9 cellular contexts compared by ENCODE assay signal in genomic region chr19:8210660-8211101, GRCh38. TPM values are rescaled to one million over a fixed set of nuclear protein-coding genes. Genes with fewer than 3 reads are reported as not detected.
DNase-seq lines count a peak whose midpoint lies in the region; ATAC-seq, FAIRE-seq and TF ChIP-seq lines count a peak whose summit lies in the region.
"Had no signal": no experiment of that assay in that cellular context is flagged by ENCODE, and none has a peak within 500 bp of the region (broad histone marks: within the 10 kb centered on the region; RNA-seq: fewer than 3 reads in every experiment).

No MANE protein-coding gene starts in this region.

- no peak for TF ChIP-seq CTCF in Peyer's patch (IDR thresholded peaks at IDR 0.05)
- no peak for TF ChIP-seq CTCF in D721Med (IDR thresholded peaks at IDR 0.05; ENCODE audit: insufficient read depth, missing control alignments)

- no CpG with 5 or more reads among the region's 10 CpGs for WGBS in iPS DF 6.9 (ENCODE audit: insufficient coverage, insufficient read length)

- H3K9me3 ChIP-seq in Peyer's patch (no peaks in the 10 kb centered on the region), iPS DF 6.9 (ENCODE audit: control insufficient read depth, insufficient read depth, low read length) (no peaks in the 10 kb centered on the region)

- no peak overlapping the region for H3K27ac Mint-ChIP-seq in T-helper 2 cell treated with Interferon-gamma antibody and Interleukin-4, amounts not matched to agents 5 μg/mL and 100 μg/mL, for 36 hours
- peak overlapping the region; percentile 99 for H3K27ac Mint-ChIP-seq in stimulated activated naive B cell treated with anti-CD40 and anti-IgM and Interleukin-4, amounts not matched to agents 10 μg/mL and 1 μg/mL and 100 μg/mL, for 72 hours

- no peak for DNase-seq in T-helper 2 cell treated with Interferon-gamma antibody and Interleukin-4, amounts not matched to agents 5 μg/mL and 100 μg/mL, for 36 hours (ENCODE audit: low spot score)
- no peak for DNase-seq in T-helper 2 cell
- DNase-seq in Peyer's patch = peak in 2 of 3 donors; percentile 47 to 51
- DNase-seq in iPS DF 6.9 (ENCODE audit: low read depth, low spot score) = no peak
- no peak for DNase-seq in stimulated activated naive B cell treated with anti-CD40 and anti-IgM and Interleukin-4, amounts not matched to agents 10 μg/mL and 1 μg/mL and 100 μg/mL, for 72 hours
- no peak for DNase-seq in D721Med (ENCODE audit: insufficient read length, low spot score)
- no peak for DNase-seq in SK-N-DZ (ENCODE audit: low spot score)

- H3K36me3 Mint-ChIP-seq in T-helper 2 cell treated with Interferon-gamma antibody and Interleukin-4, amounts not matched to agents 5 μg/mL and 100 μg/mL, for 36 hours (ENCODE audit: low read depth) = peaks cover 7% of the 10 kb centered on the region
- H3K36me3 Mint-ChIP-seq in stimulated activated naive B cell treated with anti-CD40 and anti-IgM and Interleukin-4, amounts not matched to agents 10 μg/mL and 1 μg/mL and 100 μg/mL, for 72 hours = peaks cover 27 to 34% of the 10 kb centered on the region in 2 donors

- no peak for TF ChIP-seq POLR2A in Peyer's patch (IDR thresholded peaks at IDR 0.05)

- H3K27me3 ChIP-seq in Peyer's patch (no peaks in the 10 kb centered on the region), iPS DF 6.9 (ENCODE audit: control insufficient read depth, insufficient read depth, low read length) (no peaks in the 10 kb centered on the region)

- peaks cover 23% of the 10 kb centered on the region for H3K4me1 Mint-ChIP-seq in T-helper 2 cell treated with Interferon-gamma antibody and Interleukin-4, amounts not matched to agents 5 μg/mL and 100 μg/mL, for 36 hours (ENCODE audit: low read depth)
- peaks cover 38 to 76% of the 10 kb centered on the region in 2 donors for H3K4me1 Mint-ChIP-seq in stimulated activated naive B cell treated with anti-CD40 and anti-IgM and Interleukin-4, amounts not matched to agents 10 μg/mL and 1 μg/mL and 100 μg/mL, for 72 hours

- H3K4me3 Mint-ChIP-seq in T-helper 2 cell treated with Interferon-gamma antibody and Interleukin-4, amounts not matched to agents 5 μg/mL and 100 μg/mL, for 36 hours = peak overlapping the region; percentile 85
- peak overlapping the region; percentile 90 to 99 for H3K4me3 Mint-ChIP-seq in stimulated activated naive B cell treated with anti-CD40 and anti-IgM and Interleukin-4, amounts not matched to agents 10 μg/mL and 1 μg/mL and 100 μg/mL, for 72 hours

- no peak for ATAC-seq in stimulated activated naive B cell treated with anti-CD40 and anti-IgM and Interleukin-4, amounts not matched to agents 10 μg/mL and 1 μg/mL and 100 μg/mL, for 72 hours (replicated peaks)
- no peak for ATAC-seq in HG02678 (IDR thresholded peaks at IDR 0.05; ENCODE audit: unreplicated experiment)

- peak overlapping the region; percentile 57 to 95 (median 63) for H3K4me3 ChIP-seq in Peyer's patch
- peak overlapping the region; percentile 77; the same call in 1 of the 2 replicates for H3K4me3 ChIP-seq in iPS DF 6.9 (ENCODE audit: low read length)

- FAIRE-seq in D721Med (lab: Jason Lieb, UNC) = no peak

- H3K9me3 Mint-ChIP-seq in T-helper 2 cell treated with Interferon-gamma antibody and Interleukin-4, amounts not matched to agents 5 μg/mL and 100 μg/mL, for 36 hours = no peaks in the 10 kb centered on the region
- no peaks in the 10 kb centered on the region for H3K9me3 Mint-ChIP-seq in stimulated activated naive B cell treated with anti-CD40 and anti-IgM and Interleukin-4, amounts not matched to agents 10 μg/mL and 1 μg/mL and 100 μg/mL, for 72 hours

- peaks cover 2 to 16% (median 13%) of the 10 kb centered on the region in 4 donors for H3K4me1 ChIP-seq in Peyer's patch
- 0 out of 2 replicates have a peak, but pooled peaks cover 2% of the 10 kb centered on the region for H3K4me1 ChIP-seq in iPS DF 6.9 (ENCODE audit: control insufficient read depth, insufficient read depth, low read length)

- no peaks in the 10 kb centered on the region for H3K27me3 Mint-ChIP-seq in T-helper 2 cell treated with Interferon-gamma antibody and Interleukin-4, amounts not matched to agents 5 μg/mL and 100 μg/mL, for 36 hours (ENCODE audit: low read depth)
- no peaks in the 10 kb centered on the region for H3K27me3 Mint-ChIP-seq in stimulated activated naive B cell treated with anti-CD40 and anti-IgM and Interleukin-4, amounts not matched to agents 10 μg/mL and 1 μg/mL and 100 μg/mL, for 72 hours

- H3K27ac ChIP-seq in Peyer's patch = peak overlapping the region in 2 of 4 donors; percentile 78 to 95
- no peak overlapping the region for H3K27ac ChIP-seq in iPS DF 6.9 (ENCODE audit: low read length)
- H3K27ac ChIP-seq: KMS-11 had no signal

- H3K36me3 ChIP-seq in Peyer's patch (no peaks in the 10 kb centered on the region), iPS DF 6.9 (ENCODE audit: control insufficient read depth, insufficient read depth, low read length) (no peaks in the 10 kb centered on the region)

RNA-seq across cellular contexts. Expression of gene CERS4, which starts 1.5 kb away (rescaled TPM):
- 10 to 100 TPM in 3 of 4 donors, 1 to 10 TPM in 1; 6.8 to 41.3 (median 11.7) TPM for total RNA-seq in Peyer's patch
- polyA plus RNA-seq in SK-N-DZ (2014; cell fraction: cytosol; rRNA removed) = 24.1 and 31.8 TPM in 2 replicates
- polyA plus RNA-seq in SK-N-DZ (2014; cell fraction: nucleus; rRNA removed) = 22.3 and 25.7 TPM in 2 replicates

Comparison
In these comparisons a context has a peak if more than half of its experiments do, and no peak if none do; other contexts are left out.
1. DNase-seq: peak in Peyer's patch (2 of 3); none in T-helper 2 cell treated with Interferon-gamma antibody and Interleukin-4, amounts not matched to agents 5 μg/mL and 100 μg/mL, for 36 hours (single experiment), T-helper 2 cell (0 of 5), iPS DF 6.9 (single experiment), stimulated activated naive B cell treated with anti-CD40 and anti-IgM and Interleukin-4, amounts not matched to agents 10 μg/mL and 1 μg/mL and 100 μg/mL, for 72 hours (single experiment), D721Med (single experiment) and SK-N-DZ (single experiment).